Comparison of ENCODE assay signal across 28 cellular contexts in the genomic region with DNA sequence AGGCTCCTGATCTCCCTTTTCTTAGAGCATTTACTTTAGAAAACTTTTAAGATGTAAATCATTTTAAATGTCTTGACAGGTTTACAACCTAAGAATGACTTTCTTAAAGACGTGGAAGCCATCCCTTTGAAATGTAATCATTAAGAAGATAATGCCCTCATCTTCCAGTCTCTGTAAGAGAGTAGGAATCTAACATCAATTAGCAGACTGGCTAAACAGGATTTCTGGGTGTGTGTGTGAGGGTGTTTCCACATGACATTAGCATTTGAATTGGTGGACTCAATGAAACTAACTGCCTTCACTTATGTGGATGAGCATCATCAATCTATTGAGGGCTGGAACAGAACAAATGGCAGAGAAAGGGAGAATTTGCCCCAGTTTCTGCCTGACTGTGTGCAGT.
DNase-seq lines count a peak whose midpoint lies in the region; ATAC-seq and TF ChIP-seq lines count a peak whose summit lies in the region.
"Had no signal": no experiment of that assay in that cellular context is flagged by ENCODE, and none has a peak within 500 bp of the region (broad histone marks: within the 10 kb centered on the region; RNA-seq: fewer than 3 reads in every experiment).

No MANE protein-coding gene starts in this region.

- TF ChIP-seq CTCF in endodermal cell (conservative IDR thresholded peaks at IDR 0.05), result no peak

- H3K4me1 ChIP-seq in HUES64 (ENCODE audit: insufficient read depth, low read length), result peaks cover 15% of the 10 kb centered on the region
- H3K4me1 ChIP-seq in endodermal cell (ENCODE audit: control insufficient read depth, insufficient read depth, low read length), result peaks cover 7% of the 10 kb centered on the region
- H3K4me1 ChIP-seq: adrenal gland, BLaER1, esophagus muscularis mucosa, heart left ventricle, prostate gland, right lobe of liver, stomach had no signal

- H3K36me3 ChIP-seq in HUES64 (ENCODE audit: insufficient read depth, low read length) (no peaks in the 10 kb centered on the region), endodermal cell (ENCODE audit: control insufficient read depth, insufficient read depth, low read length) (no peaks in the 10 kb centered on the region)
- H3K36me3 ChIP-seq: adrenal gland, BLaER1, esophagus muscularis mucosa, heart left ventricle, prostate gland, right lobe of liver, stomach had no signal

- H3K27ac ChIP-seq in HUES64 (ENCODE audit: low read depth, low read length), result 0 out of 2 replicates have a peak overlapping the region, but pooled peaks have one; percentile 5
- no peak overlapping the region for H3K27ac ChIP-seq in endodermal cell (ENCODE audit: low read depth, low read length)
- H3K27ac ChIP-seq: adrenal gland, BLaER1, esophagus muscularis mucosa, heart left ventricle, prostate gland, right lobe of liver, stomach, VCaP had no signal

- H3K27ac Mint-ChIP-seq in endodermal cell, result no peak overlapping the region
- H3K27ac Mint-ChIP-seq: activated naive CD4-positive, alpha-beta T cell treated with anti-CD3 and anti-CD28 coated beads, Interleukin-2, amount 10 ng/mL, durations not matched to agents 7 days and 5 days; activated T-helper 17 cell treated with anti-CD3 and anti-CD28 coated beads, Interleukin-2, amount 50 U/mL, for 72 hours; dendritic cell treated with granulocyte-macrophage colony-stimulating factor and Interleukin-4, amounts not matched to agents 40 ng/mL and 50 ng/mL, for 4 days; memory B cell had no signal

- no peaks in the 10 kb centered on the region for H3K36me3 Mint-ChIP-seq in endodermal cell (ENCODE audit: low read depth)
- H3K36me3 Mint-ChIP-seq: activated naive CD4-positive, alpha-beta T cell treated with anti-CD3 and anti-CD28 coated beads, Interleukin-2, amount 10 ng/mL, durations not matched to agents 7 days and 5 days; memory B cell had no signal

- DNase-seq in endodermal cell (peak; percentile 59), iPS-NIHi11 (ENCODE audit: low spot score) (peak; percentile 6), GM19240 (ENCODE audit: insufficient read length, low spot score) (no peak), NCI-H2227 (lab: John Stamatoyannopoulos, UW; ENCODE audit: unreplicated experiment) (no peak), cerebellum (ENCODE audit: low spot score) (no peak)
- DNase-seq: activated CD4-positive, alpha-beta T cell treated with anti-CD3 and anti-CD28 coated beads for 48 hours; activated naive CD4-positive, alpha-beta T cell treated with anti-CD3 and anti-CD28 coated beads, Interleukin-2, amount 10 ng/mL, durations not matched to agents 7 days and 5 days; adrenal gland; DMS153; foreskin melanocyte; heart left ventricle; NCI-H2029 treated with DMSO at 0.1 percent for 48 hours; NCI-H774; right lobe of liver; stimulated activated CD8-positive, alpha-beta memory T cell treated with anti-CD3 and anti-CD28 coated beads, Interleukin-4, amount 100 ng/mL, for 48 hours; stomach; T-helper 9 cell had no signal

- H3K27me3 ChIP-seq in HUES64 (ENCODE audit: insufficient read depth, low read length), result peaks cover 65% of the 10 kb centered on the region
- H3K27me3 ChIP-seq in endodermal cell (ENCODE audit: control insufficient read depth, insufficient read depth, low read length, poor library complexity, severe bottlenecking), result no peaks in the 10 kb centered on the region
- H3K27me3 ChIP-seq: adrenal gland, BLaER1, esophagus muscularis mucosa, heart left ventricle, right lobe of liver, stomach had no signal

- H3K4me1 Mint-ChIP-seq in endodermal cell, result peaks cover 21% of the 10 kb centered on the region
- H3K4me1 Mint-ChIP-seq: activated naive CD4-positive, alpha-beta T cell treated with anti-CD3 and anti-CD28 coated beads, Interleukin-2, amount 10 ng/mL, durations not matched to agents 7 days and 5 days; activated T-helper 17 cell treated with anti-CD3 and anti-CD28 coated beads, Interleukin-2, amount 50 U/mL, for 72 hours; central memory CD8-positive, alpha-beta T cell; memory B cell had no signal

- no peak overlapping the region for H3K4me3 Mint-ChIP-seq in endodermal cell
- H3K4me3 Mint-ChIP-seq: activated naive CD4-positive, alpha-beta T cell treated with anti-CD3 and anti-CD28 coated beads, Interleukin-2, amount 10 ng/mL, durations not matched to agents 7 days and 5 days; activated T-helper 17 cell treated with anti-CD3 and anti-CD28 coated beads, Interleukin-2, amount 50 U/mL, for 72 hours; central memory CD8-positive, alpha-beta T cell; dendritic cell treated with granulocyte-macrophage colony-stimulating factor and Interleukin-4, amounts not matched to agents 40 ng/mL and 50 ng/mL, for 4 days; memory B cell had no signal

- ATAC-seq in GM19463 (IDR thresholded peaks at IDR 0.05; ENCODE audit: unreplicated experiment), result no peak
- ATAC-seq: activated T-helper 17 cell treated with anti-CD3 and anti-CD28 coated beads, Interleukin-2, amount 50 U/mL, for 72 hours; heart left ventricle; left lobe of liver; right lobe of liver had no signal

- no peak overlapping the region; the same call in 1 of the 2 replicates for H3K9ac ChIP-seq in HUES64 (ENCODE audit: low read depth, low read length)
- no peak overlapping the region for H3K9ac ChIP-seq in endodermal cell (ENCODE audit: extremely low read depth, low read length, poor library complexity, severe bottlenecking)
- H3K9ac ChIP-seq: BLaER1 had no signal

- peaks cover 24% of the 10 kb centered on the region for H3K27me3 Mint-ChIP-seq in endodermal cell (ENCODE audit: insufficient read depth)
- H3K27me3 Mint-ChIP-seq: activated naive CD4-positive, alpha-beta T cell treated with anti-CD3 and anti-CD28 coated beads, Interleukin-2, amount 10 ng/mL, durations not matched to agents 7 days and 5 days; activated T-helper 17 cell treated with anti-CD3 and anti-CD28 coated beads, Interleukin-2, amount 50 U/mL, for 72 hours; central memory CD8-positive, alpha-beta T cell; dendritic cell treated with granulocyte-macrophage colony-stimulating factor and Interleukin-4, amounts not matched to agents 40 ng/mL and 50 ng/mL, for 4 days; memory B cell had no signal

- 20% methylated on average over 1 of the region's 1 CpG for WGBS in HUES64
- WGBS in endodermal cell (ENCODE audit: insufficient coverage in 1 of 2, insufficient read length in 1 of 2), 2 experiments, result 0% methylated on average over 1 of the region's 1 CpG; no CpG with 5 or more reads in 1 of the 2 experiments

- H3K9me3 ChIP-seq in HUES64 (ENCODE audit: insufficient read depth, low read depth, low read length) (no peaks in the 10 kb centered on the region), endodermal cell (ENCODE audit: control insufficient read depth, low read length) (no peaks in the 10 kb centered on the region)
- H3K9me3 ChIP-seq: adrenal gland, BLaER1, esophagus muscularis mucosa, heart left ventricle, prostate gland, right lobe of liver, stomach had no signal

- no peaks in the 10 kb centered on the region for H3K9me3 Mint-ChIP-seq in endodermal cell

- H3K4me3 ChIP-seq in HUES64 (ENCODE audit: low read length), result no peak overlapping the region
- no peak overlapping the region for H3K4me3 ChIP-seq in endodermal cell (ENCODE audit: low read length)
- H3K4me3 ChIP-seq: adrenal gland, BLaER1, esophagus muscularis mucosa, heart left ventricle, prostate gland, right lobe of liver, stomach had no signal

Comparison
In these comparisons a context has a peak if more than half of its experiments do, and no peak if none do; other contexts are left out.
1. DNase-seq: peak in endodermal cell (single experiment) and iPS-NIHi11 (single experiment); none in GM19240 (single experiment), NCI-H2227 (single experiment) and cerebellum (single experiment).